In the genomic region with DNA sequence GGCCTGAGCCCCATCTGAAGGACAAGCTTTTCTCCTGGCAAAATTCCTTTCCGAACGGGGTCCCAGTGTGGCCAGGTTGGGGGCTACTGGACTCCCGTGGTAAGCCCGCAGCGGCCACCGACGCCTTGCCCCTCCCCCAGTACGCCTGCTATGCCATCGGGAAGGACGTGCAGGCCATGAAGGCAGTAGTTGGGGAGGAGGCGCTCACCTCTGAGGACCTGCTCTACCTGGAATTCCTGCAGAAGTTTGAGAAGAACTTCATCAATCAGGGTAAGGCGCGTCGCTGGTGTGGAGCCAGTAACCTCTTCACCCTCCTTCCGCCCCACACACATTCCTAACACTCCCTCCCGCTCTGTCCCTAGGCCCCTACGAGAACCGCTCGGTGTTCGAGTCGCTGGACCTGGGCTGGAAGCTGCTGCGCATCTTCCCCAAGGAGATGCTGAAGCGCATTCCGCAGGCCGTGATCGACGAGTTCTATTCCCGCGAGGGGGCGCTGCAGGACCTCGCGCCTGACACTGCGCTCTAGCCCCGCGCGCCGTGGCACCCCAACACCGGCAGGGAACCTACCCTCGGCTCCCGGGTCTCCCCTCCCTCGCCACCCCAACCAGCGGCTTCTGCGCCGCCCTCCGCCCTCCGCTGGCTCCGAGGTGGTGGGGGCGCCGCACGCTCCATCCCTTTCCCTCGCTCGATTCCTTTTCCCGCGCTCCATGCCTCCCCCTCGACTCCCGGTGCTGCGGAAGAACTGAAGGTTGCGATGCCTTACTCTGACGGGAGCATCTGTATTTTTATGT, we compare ENCODE assay signal across 8 cellular contexts. TPM values are rescaled to one million over a fixed set of nuclear protein-coding genes. Genes with fewer than 3 reads are reported as not detected.
DNase-seq lines count a peak whose midpoint lies in the region; ATAC-seq and TF ChIP-seq lines count a peak whose summit lies in the region.

No MANE protein-coding gene starts in this region.

- peak overlapping the region; percentile 31 for H3K4me3 ChIP-seq in HFF-Myc (replicated peaks; ENCODE audit: low read depth, low read length)

- in situ Hi-C loops in G401 (cut with HindIII; ENCODE audit: low sequenced_read_pairs), result no loop called here

- peaks cover 4 to 10% (median 5%) of the 10 kb centered on the region in 4 donors for H3K4me1 Mint-ChIP-seq in naive thymus-derived CD8-positive, alpha-beta T cell
- peaks cover 4 to 9% of the 10 kb centered on the region in 2 donors for H3K4me1 Mint-ChIP-seq in stimulated activated naive B cell treated with anti-CD40 and anti-IgM and Interleukin-4, amounts not matched to agents 10 μg/mL and 1 μg/mL and 100 μg/mL, for 72 hours

- H3K9me3 Mint-ChIP-seq in naive thymus-derived CD8-positive, alpha-beta T cell, result no peaks in the 10 kb centered on the region
- H3K9me3 Mint-ChIP-seq in stimulated activated naive B cell treated with anti-CD40 and anti-IgM and Interleukin-4, amounts not matched to agents 10 μg/mL and 1 μg/mL and 100 μg/mL, for 72 hours, result no peaks in the 10 kb centered on the region

- H3K27ac Mint-ChIP-seq in naive thymus-derived CD8-positive, alpha-beta T cell, result peak overlapping the region in 6 of 10 donors; percentile 22 to 81 (median 38)
- no peak overlapping the region for H3K27ac Mint-ChIP-seq in stimulated activated naive B cell treated with anti-CD40 and anti-IgM and Interleukin-4, amounts not matched to agents 10 μg/mL and 1 μg/mL and 100 μg/mL, for 72 hours

- H3K27me3 Mint-ChIP-seq in naive thymus-derived CD8-positive, alpha-beta T cell, result peaks cover 19 to 44% (median 29%) of the 10 kb centered on the region in 5 donors
- peaks cover 47 to 48% of the 10 kb centered on the region in 2 donors for H3K27me3 Mint-ChIP-seq in stimulated activated naive B cell treated with anti-CD40 and anti-IgM and Interleukin-4, amounts not matched to agents 10 μg/mL and 1 μg/mL and 100 μg/mL, for 72 hours

- POLR2A ChIA-PET in naive thymus-derived CD8-positive, alpha-beta T cell (lab: Charles Lee), result interaction anchor here (0.7 to 2.0 kb wide), 5 partner anchors 9 to 103 kb away, joined by 3 to 6 read pairs (median 4); partner anchors contain the start of gene ANKRD53

- H3K36me3 Mint-ChIP-seq in naive thymus-derived CD8-positive, alpha-beta T cell, result peaks cover 0 to 2% (median 0%) of the 10 kb centered on the region in 3 donors
- no peaks in the 10 kb centered on the region for H3K36me3 Mint-ChIP-seq in stimulated activated naive B cell treated with anti-CD40 and anti-IgM and Interleukin-4, amounts not matched to agents 10 μg/mL and 1 μg/mL and 100 μg/mL, for 72 hours

- DNase-seq in G401 (ENCODE audit: low spot score), result peak; percentile 74
- DNase-seq in HFF-Myc (ENCODE audit: extremely low read depth, low read depth), result no peak
- DNase-seq in NCI-H748 (lab: John Stamatoyannopoulos, UW; ENCODE audit: unreplicated experiment), result peak; percentile 60
- peak; percentile 87 to 90 for DNase-seq in activated T-cell treated with anti-CD3 and anti-CD28 coated beads, Interleukin-2, amount 50 U/mL, for 48 hours
- DNase-seq in fibroblast of gingiva (ENCODE audit: low read depth), result peak; percentile 50
- peak; percentile 71 to 88 (median 82) for DNase-seq in naive thymus-derived CD8-positive, alpha-beta T cell
- DNase-seq in stimulated activated naive B cell treated with anti-CD40 and anti-IgM and Interleukin-4, amounts not matched to agents 10 μg/mL and 1 μg/mL and 100 μg/mL, for 72 hours, result peak; percentile 63
- no peak for DNase-seq in GOT3 (lab: John Stamatoyannopoulos, UW)

- peak; percentile 81 for TF ChIP-seq CTCF in HFF-Myc (IDR thresholded peaks at IDR 0.05; ENCODE audit: low read depth, low read length, missing control alignments)

- peak; percentile 98 to 100 for ATAC-seq in naive thymus-derived CD8-positive, alpha-beta T cell
- ATAC-seq in stimulated activated naive B cell treated with anti-CD40 and anti-IgM and Interleukin-4, amounts not matched to agents 10 μg/mL and 1 μg/mL and 100 μg/mL, for 72 hours (replicated peaks), result peak; percentile 95 to 97

- peak overlapping the region; percentile 82 to 93 (median 87) for H3K4me3 Mint-ChIP-seq in naive thymus-derived CD8-positive, alpha-beta T cell
- H3K4me3 Mint-ChIP-seq in stimulated activated naive B cell treated with anti-CD40 and anti-IgM and Interleukin-4, amounts not matched to agents 10 μg/mL and 1 μg/mL and 100 μg/mL, for 72 hours, result peak overlapping the region; percentile 80 to 87

RNA-seq across cellular contexts. Expression of gene ANKRD53, which starts 13.6 kb away (rescaled TPM):
- 0.54 TPM in 1 of 2 replicates, not detected in the other for total RNA-seq in G401 (2014; rRNA removed; shearing (Covaris generic))
- 1 to 10 TPM; 1.3 to 1.6 TPM for total RNA-seq in naive thymus-derived CD8-positive, alpha-beta T cell
- not detected for polyA plus RNA-seq in naive thymus-derived CD8-positive, alpha-beta T cell

RNA-seq across cellular contexts. Expression of gene ATP6V1B1, which starts 29.1 kb away (rescaled TPM):
- 1.1 TPM in 1 of 2 replicates, not detected in the other for total RNA-seq in G401 (2014; rRNA removed; shearing (Covaris generic))
- total RNA-seq in naive thymus-derived CD8-positive, alpha-beta T cell, result not detected
- polyA plus RNA-seq in naive thymus-derived CD8-positive, alpha-beta T cell, result not detected

RNA-seq across cellular contexts. Expression of gene TEX261, which starts 29.9 kb away (rescaled TPM):
- 26.5 and 33.4 TPM in 2 replicates for total RNA-seq in G401 (2014; rRNA removed; shearing (Covaris generic))
- 10 to 100 TPM; 58.1 to 63.1 TPM for total RNA-seq in naive thymus-derived CD8-positive, alpha-beta T cell
- polyA plus RNA-seq in naive thymus-derived CD8-positive, alpha-beta T cell, result 10 to 100 TPM; 33.7 to 40.6 (median 39.9) TPM

Comparison
In these comparisons a context has a peak if more than half of its experiments do, and no peak if none do; other contexts are left out.
1. DNase-seq: peak in G401 (single experiment), NCI-H748 (single experiment), activated T-cell treated with anti-CD3 and anti-CD28 coated beads, Interleukin-2, amount 50 U/mL, for 48 hours (2 of 2), fibroblast of gingiva (single experiment), naive thymus-derived CD8-positive, alpha-beta T cell (10 of 10) and stimulated activated naive B cell treated with anti-CD40 and anti-IgM and Interleukin-4, amounts not matched to agents 10 μg/mL and 1 μg/mL and 100 μg/mL, for 72 hours (single experiment); none in HFF-Myc (single experiment) and GOT3 (single experiment).